In the genomic region with DNA sequence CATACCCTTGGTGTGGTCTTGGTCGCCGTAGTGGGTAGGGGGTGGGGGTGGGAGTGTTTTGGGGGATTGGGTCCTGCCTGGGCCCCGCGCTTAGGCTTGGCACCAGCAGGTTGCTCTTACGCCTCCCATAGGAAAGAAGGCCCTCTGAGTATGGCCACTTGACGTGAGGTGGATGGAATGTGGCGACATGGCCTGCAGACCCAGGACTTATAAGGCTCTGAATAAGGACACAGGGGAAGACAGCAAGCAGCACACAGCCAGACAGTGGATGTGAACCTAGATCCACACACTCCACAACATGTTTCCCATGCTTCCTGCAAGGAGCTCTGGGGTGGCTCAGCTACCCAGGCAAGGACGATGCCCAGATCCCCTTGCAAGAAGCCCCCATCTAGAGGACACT, we compare ENCODE assay signal across 30 cellular contexts. TPM values are rescaled to one million over a fixed set of nuclear protein-coding genes. Genes with fewer than 3 reads are reported as not detected.
DNase-seq lines count a peak whose midpoint lies in the region; ATAC-seq and TF ChIP-seq lines count a peak whose summit lies in the region.
"Had no signal": no experiment of that assay in that cellular context is flagged by ENCODE, and none has a peak within 500 bp of the region (broad histone marks: within the 10 kb centered on the region; RNA-seq: fewer than 3 reads in every experiment).

No MANE protein-coding gene starts in this region.

- peaks cover 29% of the 10 kb centered on the region for H3K27me3 Mint-ChIP-seq in Calu3 (ENCODE audit: unreplicated experiment)
- H3K27me3 Mint-ChIP-seq: activated CD8-positive, alpha-beta T cell treated with anti-CD3 and anti-CD28 coated beads for 36 hours; B cell had no signal

- POLR2A ChIA-PET in HEK293 (lab: Yijun Ruan, JAX): no interaction called here

- CTCF ChIA-PET in HEK293 (lab: Yijun Ruan, JAX): no interaction called here
- CTCF ChIA-PET in Calu3 (lab: Charles Lee): no interaction called here

- 94% methylated on average over 6 of the region's 8 CpGs for WGBS in esophagus muscularis mucosa
- 82 to 96% (median 93%) methylated on average over 7 to 8 of the region's 8 CpGs for WGBS in stomach, 5 donors

- H3K36me3 Mint-ChIP-seq in Calu3 (ENCODE audit: insufficient read depth, unreplicated experiment): no peaks in the 10 kb centered on the region
- H3K36me3 Mint-ChIP-seq: CD4-positive, alpha-beta memory T cell had no signal

- TF ChIP-seq EP300 in esophagus muscularis mucosa (IDR thresholded peaks at IDR 0.05): no peak
- peak; percentile 41 for TF ChIP-seq EP300 in stomach (IDR thresholded peaks at IDR 0.05)

- no peak for DNase-seq in esophagus muscularis mucosa (ENCODE audit: extremely low spot score)
- DNase-seq in stomach: no peak
- DNase-seq in Calu3: no peak
- no peak for DNase-seq in occipital lobe (lab: John Stamatoyannopoulos, UW)
- no peak for DNase-seq in 8988T
- DNase-seq: ACHN; activated CD4-positive, alpha-beta T cell treated with anti-CD3 and anti-CD28 coated beads for 1 hour; activated CD8-positive, alpha-beta memory T cell treated with anti-CD3 and anti-CD28 coated beads, Interleukin-2, amount 50 U/mL, for 48 hours; activated CD8-positive, alpha-beta T cell treated with anti-CD3 and anti-CD28 coated beads for 36 hours; activated naive CD4-positive, alpha-beta T cell treated with anti-CD3 and anti-CD28 coated beads for 36 hours; CD4-positive, alpha-beta memory T cell; HCEC 1CT; hippocampal formation; Karpas-422; mammary epithelial cell; NCI-H2029; NCI-H2227 treated with DMSO at 0.1 percent for 48 hours; NCI-H526; NK-92 treated with Interleukin-12 subunit alpha and Interleukin-12 subunit beta, amount 100 ng/mL, for 24 hours; SHP77 treated with DMSO at 0.1 percent for 48 hours; small intestine; stimulated activated naive CD4-positive, alpha-beta T cell; T-helper 2 cell had no signal

- H3K4me1 Mint-ChIP-seq in Calu3 (ENCODE audit: low read depth, unreplicated experiment): no peaks in the 10 kb centered on the region
- H3K4me1 Mint-ChIP-seq: CD4-positive, alpha-beta memory T cell had no signal

- H3K36me3 ChIP-seq in HEK293 (ENCODE audit: control insufficient read depth in 2 of 2, insufficient read depth in 1 of 2, low read length in 2 of 2) (no peaks in the 10 kb centered on the region), esophagus muscularis mucosa (no peaks in the 10 kb centered on the region), muscle layer of colon (ENCODE audit: insufficient read depth, low read length) (no peaks in the 10 kb centered on the region), stomach (no peaks in the 10 kb centered on the region)
- H3K36me3 ChIP-seq: neutrophil, vagina had no signal

- no peak overlapping the region for H3K27ac Mint-ChIP-seq in Calu3 (ENCODE audit: unreplicated experiment)
- H3K27ac Mint-ChIP-seq: activated CD8-positive, alpha-beta T cell treated with anti-CD3 and anti-CD28 coated beads for 36 hours; activated naive CD4-positive, alpha-beta T cell treated with anti-CD3 and anti-CD28 coated beads for 36 hours; B cell; CD4-positive, alpha-beta memory T cell had no signal

- no peak for TF ChIP-seq POLR2A in esophagus muscularis mucosa (IDR thresholded peaks at IDR 0.05; ENCODE audit: low read depth)
- no peak for TF ChIP-seq POLR2A in stomach (IDR thresholded peaks at IDR 0.05)

- H3K27me3 ChIP-seq in esophagus muscularis mucosa (no peaks in the 10 kb centered on the region), muscle layer of colon (ENCODE audit: control insufficient read depth in 1 of 2, insufficient read depth in 2 of 2, low read length in 2 of 2) (no peaks in the 10 kb centered on the region), stomach (no peaks in the 10 kb centered on the region)
- H3K27me3 ChIP-seq: vagina had no signal

- H3K4me1 ChIP-seq in HEK293 (ENCODE audit: control insufficient read depth, insufficient read depth, low read length) (no peaks in the 10 kb centered on the region), esophagus muscularis mucosa (peaks cover 45 to 98% (median 88%) of the 10 kb centered on the region in 4 donors), muscle layer of colon (ENCODE audit: insufficient read depth, low read length) (peaks cover 51% of the 10 kb centered on the region), stomach (peaks cover 0 to 22% (median 2%) of the 10 kb centered on the region in 4 donors)
- H3K4me1 ChIP-seq: vagina had no signal

- H3K9ac ChIP-seq in muscle layer of colon (ENCODE audit: low read length): peak overlapping the region; percentile 14

- no peaks in the 10 kb centered on the region for H3K9me3 Mint-ChIP-seq in Calu3 (ENCODE audit: low read depth, unreplicated experiment)
- H3K9me3 Mint-ChIP-seq: activated CD8-positive, alpha-beta T cell treated with anti-CD3 and anti-CD28 coated beads for 36 hours; activated naive CD4-positive, alpha-beta T cell treated with anti-CD3 and anti-CD28 coated beads for 36 hours; CD4-positive, alpha-beta memory T cell had no signal

- H3K4me3 Mint-ChIP-seq in Calu3 (ENCODE audit: low read depth, unreplicated experiment): no peak overlapping the region
- H3K4me3 Mint-ChIP-seq: activated CD8-positive, alpha-beta T cell treated with anti-CD3 and anti-CD28 coated beads for 36 hours; activated naive CD4-positive, alpha-beta T cell treated with anti-CD3 and anti-CD28 coated beads for 36 hours; B cell; CD4-positive, alpha-beta memory T cell had no signal

- no peak overlapping the region for H3K27ac ChIP-seq in HEK293 (ENCODE audit: extremely low read depth, low read depth, low read length)
- H3K27ac ChIP-seq in esophagus muscularis mucosa (replicated peaks in 1 of 4): peak overlapping the region; percentile 77 to 80 (median 79)
- peak overlapping the region; percentile 80 for H3K27ac ChIP-seq in muscle layer of colon (ENCODE audit: low read depth, low read length)
- H3K27ac ChIP-seq in stomach: peak overlapping the region in 3 of 5 donors; percentile 53 to 76 (median 63)
- H3K27ac ChIP-seq: neutrophil, vagina had no signal

- intact Hi-C loops in esophagus muscularis mucosa (cut with DNase I): no loop called here
- intact Hi-C loops in stomach (cut with DNase I; ENCODE audit: low total_unique reads): no loop called here
- intact Hi-C loops in Calu3 (cut with micrococcal nuclease; ENCODE audit: unreplicated experiment): no loop called here

- no peak for ATAC-seq in GM18867 (IDR thresholded peaks at IDR 0.05; ENCODE audit: unreplicated experiment)
- ATAC-seq: activated CD8-positive, alpha-beta T cell treated with anti-CD3 and anti-CD28 coated beads for 36 hours had no signal

- TF ChIP-seq CTCF in HEK293 (tag by site-specific recombination; IDR thresholded peaks at IDR 0.05): no peak
- no peak for TF ChIP-seq CTCF in esophagus muscularis mucosa (IDR thresholded peaks at IDR 0.05)
- TF ChIP-seq CTCF in stomach (IDR thresholded peaks at IDR 0.05): no peak
- no peak for TF ChIP-seq CTCF in Calu3 (IDR thresholded peaks at IDR 0.05; ENCODE audit: unreplicated experiment)

- no TSS peak for BruUV-seq in Calu3 (replicated peaks; lab: Mats Ljungman, UMichigan)

- H3K9me3 ChIP-seq in HEK293 (ENCODE audit: control insufficient read depth, insufficient read depth, low read depth, low read length) (no peaks in the 10 kb centered on the region), esophagus muscularis mucosa (no peaks in the 10 kb centered on the region), muscle layer of colon (ENCODE audit: low read length) (no peaks in the 10 kb centered on the region), stomach (no peaks in the 10 kb centered on the region)
- H3K9me3 ChIP-seq: neutrophil, vagina had no signal

- H3K4me3 ChIP-seq in HEK293 (ENCODE audit: low read depth, low read length) (no peak overlapping the region), esophagus muscularis mucosa (no peak overlapping the region), muscle layer of colon (ENCODE audit: low read depth in 1 of 2, low read length in 2 of 2) (no peak overlapping the region), stomach (no peak overlapping the region)
- H3K4me3 ChIP-seq: vagina had no signal

TF ChIP-seq in HEK293, 187 proteins besides CTCF, POLR2A, EP300 and RAD21:
- TF ChIP-seq ZNF266 (tag by site-specific recombination; IDR thresholded peaks at IDR 0.05; ENCODE audit: low read depth) (no peak), ZNF239 (tag by site-specific recombination; IDR thresholded peaks at IDR 0.05) (peak; percentile 73; the same call in 1 of the 2 replicates)

RNA-seq across cellular contexts. Expression of a gene that starts 12.4 kb away (rescaled TPM):
- 10 to 100 TPM; 27.2 to 64.1 (median 45.4) TPM for total RNA-seq in esophagus muscularis mucosa
- 10 to 100 TPM in 1 of 5 donors, 1 to 10 TPM in 4; 2.3 to 38.8 (median 8.7) TPM for total RNA-seq in stomach
- polyA plus RNA-seq in stomach: 10 to 100 TPM in 2 of 3 donors, 1 to 10 TPM in 1; 9.5 to 18.8 (median 17.0) TPM
- 1.4 and 1.6 TPM in 2 replicates for total RNA-seq in Calu3 (2022)
- total RNA-seq in occipital lobe: not detected
- total RNA-seq: activated CD8-positive, alpha-beta T cell treated with anti-CD3 and anti-CD28 coated beads for 36 hours; activated naive CD4-positive, alpha-beta T cell treated with anti-CD3 and anti-CD28 coated beads for 36 hours; CD4-positive, alpha-beta memory T cell; mammary epithelial cell; temporal lobe had no signal
- polyA plus RNA-seq: CD4-positive, alpha-beta memory T cell had no signal
